In the genomic region with DNA sequence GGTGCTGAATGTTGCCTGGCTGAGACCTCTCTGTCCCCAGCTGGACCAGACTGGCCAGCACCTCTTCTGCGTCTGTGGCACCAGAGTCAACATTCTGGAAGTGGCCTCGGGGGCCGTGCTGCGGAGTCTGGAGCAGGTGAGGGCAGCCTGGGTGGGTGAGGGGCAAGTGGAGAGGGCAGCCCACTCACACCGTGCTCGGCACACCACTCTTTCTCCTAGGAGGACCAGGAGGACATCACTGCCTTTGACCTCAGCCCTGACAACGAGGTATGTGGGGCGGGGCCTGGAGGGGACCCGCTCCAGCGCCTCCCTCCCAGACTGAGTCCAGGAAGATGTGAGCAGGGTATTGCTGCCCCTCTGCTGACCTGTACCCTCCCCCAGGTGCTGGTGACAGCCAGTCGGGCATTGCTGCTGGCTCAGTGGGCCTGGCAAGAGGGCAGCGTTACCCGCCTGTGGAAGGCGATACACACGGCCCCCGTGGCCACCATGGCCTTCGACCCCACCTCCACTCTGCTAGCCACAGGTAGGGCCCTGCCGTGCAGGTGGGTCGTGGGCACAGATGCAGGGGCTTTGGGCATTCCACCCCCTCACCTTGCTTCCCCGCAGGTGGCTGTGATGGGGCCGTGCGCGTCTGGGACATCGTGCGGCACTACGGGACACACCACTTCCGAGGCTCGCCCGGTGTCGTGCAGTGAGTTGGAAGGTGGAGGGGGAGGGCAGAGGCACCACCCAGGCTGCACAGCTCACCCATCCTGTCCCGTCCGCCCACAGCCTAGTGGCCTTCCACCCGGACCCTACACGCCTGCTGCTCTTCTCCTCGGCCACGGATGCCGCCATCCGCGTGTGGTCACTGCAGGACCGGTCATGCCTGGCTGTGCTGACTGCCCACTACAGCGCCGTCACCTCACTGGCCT, we compare ENCODE assay signal across 2 cellular contexts.
TF ChIP-seq lines count a peak whose summit lies in the region.

No MANE protein-coding gene starts in this region.

TF ChIP-seq in WTC11, 78 proteins besides CTCF, POLR2A, EP300 and RAD21 (continues in another document):
- TF ChIP-seq ETV6 (CRISPR knock-in tag; IDR thresholded peaks at IDR 0.05) (no peak), FOXJ3 (CRISPR knock-in tag; IDR thresholded peaks at IDR 0.05; ENCODE audit: borderline replicate concordance) (no peak), SMAD4 (CRISPR knock-in tag; IDR thresholded peaks at IDR 0.05) (no peak), TCF7 (CRISPR knock-in tag; IDR thresholded peaks at IDR 0.05; ENCODE audit: low read depth) (no peak), ZNF671 (CRISPR knock-in tag; IDR thresholded peaks at IDR 0.05) (no peak), SOX15 (CRISPR knock-in tag; IDR thresholded peaks at IDR 0.05) (no peak), ATF3 (CRISPR knock-in tag; conservative IDR thresholded peaks at IDR 0.05) (no peak), SMAD3 (CRISPR knock-in tag; IDR thresholded peaks at IDR 0.05; ENCODE audit: borderline replicate concordance) (no peak), GRHL2 (CRISPR knock-in tag; IDR thresholded peaks at IDR 0.05; ENCODE audit: insufficient replicate concordance, severe bottlenecking) (no peak), KAT7 (CRISPR knock-in tag; IDR thresholded peaks at IDR 0.05; ENCODE audit: borderline replicate concordance) (no peak), TEAD4 (CRISPR knock-in tag; IDR thresholded peaks at IDR 0.05) (no peak), USF2 (CRISPR knock-in tag; IDR thresholded peaks at IDR 0.05) (no peak), JAZF1 (CRISPR knock-in tag; IDR thresholded peaks at IDR 0.05) (no peak), PREB (CRISPR knock-in tag; IDR thresholded peaks at IDR 0.05; ENCODE audit: borderline replicate concordance) (no peak)
- TF ChIP-seq, protein P1, sequence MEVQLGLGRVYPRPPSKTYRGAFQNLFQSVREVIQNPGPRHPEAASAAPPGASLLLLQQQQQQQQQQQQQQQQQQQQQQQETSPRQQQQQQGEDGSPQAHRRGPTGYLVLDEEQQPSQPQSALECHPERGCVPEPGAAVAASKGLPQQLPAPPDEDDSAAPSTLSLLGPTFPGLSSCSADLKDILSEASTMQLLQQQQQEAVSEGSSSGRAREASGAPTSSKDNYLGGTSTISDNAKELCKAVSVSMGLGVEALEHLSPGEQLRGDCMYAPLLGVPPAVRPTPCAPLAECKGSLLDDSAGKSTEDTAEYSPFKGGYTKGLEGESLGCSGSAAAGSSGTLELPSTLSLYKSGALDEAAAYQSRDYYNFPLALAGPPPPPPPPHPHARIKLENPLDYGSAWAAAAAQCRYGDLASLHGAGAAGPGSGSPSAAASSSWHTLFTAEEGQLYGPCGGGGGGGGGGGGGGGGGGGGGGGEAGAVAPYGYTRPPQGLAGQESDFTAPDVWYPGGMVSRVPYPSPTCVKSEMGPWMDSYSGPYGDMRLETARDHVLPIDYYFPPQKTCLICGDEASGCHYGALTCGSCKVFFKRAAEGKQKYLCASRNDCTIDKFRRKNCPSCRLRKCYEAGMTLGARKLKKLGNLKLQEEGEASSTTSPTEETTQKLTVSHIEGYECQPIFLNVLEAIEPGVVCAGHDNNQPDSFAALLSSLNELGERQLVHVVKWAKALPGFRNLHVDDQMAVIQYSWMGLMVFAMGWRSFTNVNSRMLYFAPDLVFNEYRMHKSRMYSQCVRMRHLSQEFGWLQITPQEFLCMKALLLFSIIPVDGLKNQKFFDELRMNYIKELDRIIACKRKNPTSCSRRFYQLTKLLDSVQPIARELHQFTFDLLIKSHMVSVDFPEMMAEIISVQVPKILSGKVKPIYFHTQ (CRISPR knock-in tag; IDR thresholded peaks at IDR 0.05) = no peak
- TF ChIP-seq, protein P2, sequence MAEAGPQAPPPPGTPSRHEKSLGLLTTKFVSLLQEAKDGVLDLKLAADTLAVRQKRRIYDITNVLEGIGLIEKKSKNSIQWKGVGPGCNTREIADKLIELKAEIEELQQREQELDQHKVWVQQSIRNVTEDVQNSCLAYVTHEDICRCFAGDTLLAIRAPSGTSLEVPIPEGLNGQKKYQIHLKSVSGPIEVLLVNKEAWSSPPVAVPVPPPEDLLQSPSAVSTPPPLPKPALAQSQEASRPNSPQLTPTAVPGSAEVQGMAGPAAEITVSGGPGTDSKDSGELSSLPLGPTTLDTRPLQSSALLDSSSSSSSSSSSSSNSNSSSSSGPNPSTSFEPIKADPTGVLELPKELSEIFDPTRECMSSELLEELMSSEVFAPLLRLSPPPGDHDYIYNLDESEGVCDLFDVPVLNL (CRISPR knock-in tag; IDR thresholded peaks at IDR 0.05; ENCODE audit: borderline replicate concordance, low read depth) = no peak
- TF ChIP-seq, protein P3, sequence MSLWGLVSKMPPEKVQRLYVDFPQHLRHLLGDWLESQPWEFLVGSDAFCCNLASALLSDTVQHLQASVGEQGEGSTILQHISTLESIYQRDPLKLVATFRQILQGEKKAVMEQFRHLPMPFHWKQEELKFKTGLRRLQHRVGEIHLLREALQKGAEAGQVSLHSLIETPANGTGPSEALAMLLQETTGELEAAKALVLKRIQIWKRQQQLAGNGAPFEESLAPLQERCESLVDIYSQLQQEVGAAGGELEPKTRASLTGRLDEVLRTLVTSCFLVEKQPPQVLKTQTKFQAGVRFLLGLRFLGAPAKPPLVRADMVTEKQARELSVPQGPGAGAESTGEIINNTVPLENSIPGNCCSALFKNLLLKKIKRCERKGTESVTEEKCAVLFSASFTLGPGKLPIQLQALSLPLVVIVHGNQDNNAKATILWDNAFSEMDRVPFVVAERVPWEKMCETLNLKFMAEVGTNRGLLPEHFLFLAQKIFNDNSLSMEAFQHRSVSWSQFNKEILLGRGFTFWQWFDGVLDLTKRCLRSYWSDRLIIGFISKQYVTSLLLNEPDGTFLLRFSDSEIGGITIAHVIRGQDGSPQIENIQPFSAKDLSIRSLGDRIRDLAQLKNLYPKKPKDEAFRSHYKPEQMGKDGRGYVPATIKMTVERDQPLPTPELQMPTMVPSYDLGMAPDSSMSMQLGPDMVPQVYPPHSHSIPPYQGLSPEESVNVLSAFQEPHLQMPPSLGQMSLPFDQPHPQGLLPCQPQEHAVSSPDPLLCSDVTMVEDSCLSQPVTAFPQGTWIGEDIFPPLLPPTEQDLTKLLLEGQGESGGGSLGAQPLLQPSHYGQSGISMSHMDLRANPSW (CRISPR knock-in tag; conservative IDR thresholded peaks at IDR 0.05; ENCODE audit: low read depth) = no peak

TF ChIP-seq in HepG2, 621 proteins besides CTCF, POLR2A, EP300 and RAD21:
- TF ChIP-seq FOSL1 (CRISPR knock-in tag; IDR thresholded peaks at IDR 0.05; ENCODE audit: borderline replicate concordance) (no peak), RBFOX2 (IDR thresholded peaks at IDR 0.05; ENCODE audit: low read depth, low read length) (peak; percentile 29; the same call in 1 of the 2 replicates), MEIS2 (CRISPR knock-in tag; IDR thresholded peaks at IDR 0.05) (no peak), THYN1 (CRISPR knock-in tag; IDR thresholded peaks at IDR 0.05; ENCODE audit: borderline replicate concordance, low read depth) (no peak), POLR2AphosphoS2 (IDR thresholded peaks at IDR 0.05; ENCODE audit: low read depth, low read length) (no peak), MEF2D (CRISPR knock-in tag; IDR thresholded peaks at IDR 0.05) (no peak), DZIP1 (CRISPR knock-in tag; IDR thresholded peaks at IDR 0.05) (no peak)
- TF ChIP-seq, protein P4, sequence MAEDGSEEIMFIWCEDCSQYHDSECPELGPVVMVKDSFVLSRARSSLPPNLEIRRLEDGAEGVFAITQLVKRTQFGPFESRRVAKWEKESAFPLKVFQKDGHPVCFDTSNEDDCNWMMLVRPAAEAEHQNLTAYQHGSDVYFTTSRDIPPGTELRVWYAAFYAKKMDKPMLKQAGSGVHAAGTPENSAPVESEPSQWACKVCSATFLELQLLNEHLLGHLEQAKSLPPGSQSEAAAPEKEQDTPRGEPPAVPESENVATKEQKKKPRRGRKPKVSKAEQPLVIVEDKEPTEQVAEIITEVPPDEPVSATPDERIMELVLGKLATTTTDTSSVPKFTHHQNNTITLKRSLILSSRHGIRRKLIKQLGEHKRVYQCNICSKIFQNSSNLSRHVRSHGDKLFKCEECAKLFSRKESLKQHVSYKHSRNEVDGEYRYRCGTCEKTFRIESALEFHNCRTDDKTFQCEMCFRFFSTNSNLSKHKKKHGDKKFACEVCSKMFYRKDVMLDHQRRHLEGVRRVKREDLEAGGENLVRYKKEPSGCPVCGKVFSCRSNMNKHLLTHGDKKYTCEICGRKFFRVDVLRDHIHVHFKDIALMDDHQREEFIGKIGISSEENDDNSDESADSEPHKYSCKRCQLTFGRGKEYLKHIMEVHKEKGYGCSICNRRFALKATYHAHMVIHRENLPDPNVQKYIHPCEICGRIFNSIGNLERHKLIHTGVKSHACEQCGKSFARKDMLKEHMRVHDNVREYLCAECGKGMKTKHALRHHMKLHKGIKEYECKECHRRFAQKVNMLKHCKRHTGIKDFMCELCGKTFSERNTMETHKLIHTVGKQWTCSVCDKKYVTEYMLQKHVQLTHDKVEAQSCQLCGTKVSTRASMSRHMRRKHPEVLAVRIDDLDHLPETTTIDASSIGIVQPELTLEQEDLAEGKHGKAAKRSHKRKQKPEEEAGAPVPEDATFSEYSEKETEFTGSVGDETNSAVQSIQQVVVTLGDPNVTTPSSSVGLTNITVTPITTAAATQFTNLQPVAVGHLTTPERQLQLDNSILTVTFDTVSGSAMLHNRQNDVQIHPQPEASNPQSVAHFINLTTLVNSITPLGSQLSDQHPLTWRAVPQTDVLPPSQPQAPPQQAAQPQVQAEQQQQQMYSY (CRISPR knock-in tag; IDR thresholded peaks at IDR 0.05) = no peak
